In genomic region chr7:128409435-128410091, GRCh38 we compare ENCODE assay signal across 1 cellular context.
TF ChIP-seq lines count a peak whose summit lies in the region.

IMPDH1 (minus strand) TSS chr7:128409982; CDS start chr7:128409901, 81 bp downstream.

TF ChIP-seq in K562, 482 proteins besides CTCF, POLR2A, EP300 and RAD21 (continued from another document and continues in another):
- no peak for TF ChIP-seq THAP7 (CRISPR knock-in tag; IDR thresholded peaks at IDR 0.05)
- TF ChIP-seq NRF1 (conservative IDR thresholded peaks at IDR 0.05 in 1 of 2, IDR thresholded peaks at IDR 0.05 in 1 of 2), result peak; percentile 71 to 75; a peak in 2 of 4 replicates
- TF ChIP-seq HNRNPK (IDR thresholded peaks at IDR 0.05; ENCODE audit: low read depth, low read length, poor library complexity, severe bottlenecking), result no peak
- no peak for TF ChIP-seq ZFP1 (CRISPR knock-in tag; IDR thresholded peaks at IDR 0.05)
- TF ChIP-seq FOXJ3 (CRISPR knock-in tag; IDR thresholded peaks at IDR 0.05), result no peak
- no peak for TF ChIP-seq RFX7 (CRISPR knock-in tag; IDR thresholded peaks at IDR 0.05)
- no peak; the same call in 1 of the 2 replicates for TF ChIP-seq TCF3 (CRISPR knock-in tag; IDR thresholded peaks at IDR 0.05)
- TF ChIP-seq, protein P1, sequence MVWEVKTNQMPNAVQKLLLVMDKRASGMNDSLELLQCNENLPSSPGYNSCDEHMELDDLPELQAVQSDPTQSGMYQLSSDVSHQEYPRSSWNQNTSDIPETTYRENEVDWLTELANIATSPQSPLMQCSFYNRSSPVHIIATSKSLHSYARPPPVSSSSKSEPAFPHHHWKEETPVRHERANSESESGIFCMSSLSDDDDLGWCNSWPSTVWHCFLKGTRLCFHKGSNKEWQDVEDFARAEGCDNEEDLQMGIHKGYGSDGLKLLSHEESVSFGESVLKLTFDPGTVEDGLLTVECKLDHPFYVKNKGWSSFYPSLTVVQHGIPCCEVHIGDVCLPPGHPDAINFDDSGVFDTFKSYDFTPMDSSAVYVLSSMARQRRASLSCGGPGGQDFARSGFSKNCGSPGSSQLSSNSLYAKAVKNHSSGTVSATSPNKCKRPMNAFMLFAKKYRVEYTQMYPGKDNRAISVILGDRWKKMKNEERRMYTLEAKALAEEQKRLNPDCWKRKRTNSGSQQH (CRISPR knock-in tag; IDR thresholded peaks at IDR 0.05), result no peak
- no peak for TF ChIP-seq KAT8 (IDR thresholded peaks at IDR 0.05; ENCODE audit: low read depth)
- TF ChIP-seq SMC3 (conservative IDR thresholded peaks at IDR 0.05; ENCODE audit: insufficient read depth, low read depth, low read length), result no peak
- peak; percentile 57 for TF ChIP-seq HNRNPLL (IDR thresholded peaks at IDR 0.05; ENCODE audit: low read depth, low read length, poor library complexity, severe bottlenecking)
- TF ChIP-seq CBX8 (IDR thresholded peaks at IDR 0.05; ENCODE audit: borderline replicate concordance, extremely low read depth, low read depth, low read length, poor library complexity, severe bottlenecking), result no peak
- TF ChIP-seq E4F1 (CRISPR knock-in tag; IDR thresholded peaks at IDR 0.05; ENCODE audit: borderline replicate concordance), result no peak
- TF ChIP-seq ZNF224 (CRISPR knock-in tag; IDR thresholded peaks at IDR 0.05), result no peak
- TF ChIP-seq CREM (IDR thresholded peaks at IDR 0.05; ENCODE audit: low read depth), result peak; percentile 64; the same call in 1 of the 2 replicates
- TF ChIP-seq SNIP1 (IDR thresholded peaks at IDR 0.05; ENCODE audit: low read depth), result no peak
- TF ChIP-seq, protein P2, sequence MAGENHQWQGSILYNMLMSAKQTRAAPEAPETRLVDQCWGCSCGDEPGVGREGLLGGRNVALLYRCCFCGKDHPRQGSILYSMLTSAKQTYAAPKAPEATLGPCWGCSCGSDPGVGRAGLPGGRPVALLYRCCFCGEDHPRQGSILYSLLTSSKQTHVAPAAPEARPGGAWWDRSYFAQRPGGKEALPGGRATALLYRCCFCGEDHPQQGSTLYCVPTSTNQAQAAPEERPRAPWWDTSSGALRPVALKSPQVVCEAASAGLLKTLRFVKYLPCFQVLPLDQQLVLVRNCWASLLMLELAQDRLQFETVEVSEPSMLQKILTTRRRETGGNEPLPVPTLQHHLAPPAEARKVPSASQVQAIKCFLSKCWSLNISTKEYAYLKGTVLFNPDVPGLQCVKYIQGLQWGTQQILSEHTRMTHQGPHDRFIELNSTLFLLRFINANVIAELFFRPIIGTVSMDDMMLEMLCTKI (IDR thresholded peaks at IDR 0.05; ENCODE audit: partially characterized antibody), result no peak
- TF ChIP-seq FOXK2 (conservative IDR thresholded peaks at IDR 0.05 in 1 of 2, IDR thresholded peaks at IDR 0.05 in 1 of 2; ENCODE audit: low read depth in 2 of 2), result no peak
- TF ChIP-seq NFRKB (IDR thresholded peaks at IDR 0.05; ENCODE audit: low read depth), result no peak
- TF ChIP-seq MXI1 (IDR thresholded peaks at IDR 0.05; ENCODE audit: low read depth, low read length), result no peak
- no peak for TF ChIP-seq MAFK (IDR thresholded peaks at IDR 0.05; ENCODE audit: low read length)
- TF ChIP-seq RBFOX2 (IDR thresholded peaks at IDR 0.05; ENCODE audit: low read depth, low read length), result peak; percentile 88
- TF ChIP-seq MAZ (CRISPR knock-in tag; conservative IDR thresholded peaks at IDR 0.05 in 1 of 2, IDR thresholded peaks at IDR 0.05 in 1 of 2), result peak; percentile 76 to 95; a peak in 3 of 4 replicates
- TF ChIP-seq, protein P3, sequence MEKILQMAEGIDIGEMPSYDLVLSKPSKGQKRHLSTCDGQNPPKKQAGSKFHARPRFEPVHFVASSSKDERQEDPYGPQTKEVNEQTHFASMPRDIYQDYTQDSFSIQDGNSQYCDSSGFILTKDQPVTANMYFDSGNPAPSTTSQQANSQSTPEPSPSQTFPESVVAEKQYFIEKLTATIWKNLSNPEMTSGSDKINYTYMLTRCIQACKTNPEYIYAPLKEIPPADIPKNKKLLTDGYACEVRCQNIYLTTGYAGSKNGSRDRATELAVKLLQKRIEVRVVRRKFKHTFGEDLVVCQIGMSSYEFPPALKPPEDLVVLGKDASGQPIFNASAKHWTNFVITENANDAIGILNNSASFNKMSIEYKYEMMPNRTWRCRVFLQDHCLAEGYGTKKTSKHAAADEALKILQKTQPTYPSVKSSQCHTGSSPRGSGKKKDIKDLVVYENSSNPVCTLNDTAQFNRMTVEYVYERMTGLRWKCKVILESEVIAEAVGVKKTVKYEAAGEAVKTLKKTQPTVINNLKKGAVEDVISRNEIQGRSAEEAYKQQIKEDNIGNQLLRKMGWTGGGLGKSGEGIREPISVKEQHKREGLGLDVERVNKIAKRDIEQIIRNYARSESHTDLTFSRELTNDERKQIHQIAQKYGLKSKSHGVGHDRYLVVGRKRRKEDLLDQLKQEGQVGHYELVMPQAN (IDR thresholded peaks at IDR 0.05; ENCODE audit: borderline replicate concordance), result no peak
- TF ChIP-seq, protein P4, sequence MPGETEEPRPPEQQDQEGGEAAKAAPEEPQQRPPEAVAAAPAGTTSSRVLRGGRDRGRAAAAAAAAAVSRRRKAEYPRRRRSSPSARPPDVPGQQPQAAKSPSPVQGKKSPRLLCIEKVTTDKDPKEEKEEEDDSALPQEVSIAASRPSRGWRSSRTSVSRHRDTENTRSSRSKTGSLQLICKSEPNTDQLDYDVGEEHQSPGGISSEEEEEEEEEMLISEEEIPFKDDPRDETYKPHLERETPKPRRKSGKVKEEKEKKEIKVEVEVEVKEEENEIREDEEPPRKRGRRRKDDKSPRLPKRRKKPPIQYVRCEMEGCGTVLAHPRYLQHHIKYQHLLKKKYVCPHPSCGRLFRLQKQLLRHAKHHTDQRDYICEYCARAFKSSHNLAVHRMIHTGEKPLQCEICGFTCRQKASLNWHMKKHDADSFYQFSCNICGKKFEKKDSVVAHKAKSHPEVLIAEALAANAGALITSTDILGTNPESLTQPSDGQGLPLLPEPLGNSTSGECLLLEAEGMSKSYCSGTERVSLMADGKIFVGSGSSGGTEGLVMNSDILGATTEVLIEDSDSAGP (CRISPR knock-in tag; IDR thresholded peaks at IDR 0.05), result no peak
- TF ChIP-seq, protein P5, sequence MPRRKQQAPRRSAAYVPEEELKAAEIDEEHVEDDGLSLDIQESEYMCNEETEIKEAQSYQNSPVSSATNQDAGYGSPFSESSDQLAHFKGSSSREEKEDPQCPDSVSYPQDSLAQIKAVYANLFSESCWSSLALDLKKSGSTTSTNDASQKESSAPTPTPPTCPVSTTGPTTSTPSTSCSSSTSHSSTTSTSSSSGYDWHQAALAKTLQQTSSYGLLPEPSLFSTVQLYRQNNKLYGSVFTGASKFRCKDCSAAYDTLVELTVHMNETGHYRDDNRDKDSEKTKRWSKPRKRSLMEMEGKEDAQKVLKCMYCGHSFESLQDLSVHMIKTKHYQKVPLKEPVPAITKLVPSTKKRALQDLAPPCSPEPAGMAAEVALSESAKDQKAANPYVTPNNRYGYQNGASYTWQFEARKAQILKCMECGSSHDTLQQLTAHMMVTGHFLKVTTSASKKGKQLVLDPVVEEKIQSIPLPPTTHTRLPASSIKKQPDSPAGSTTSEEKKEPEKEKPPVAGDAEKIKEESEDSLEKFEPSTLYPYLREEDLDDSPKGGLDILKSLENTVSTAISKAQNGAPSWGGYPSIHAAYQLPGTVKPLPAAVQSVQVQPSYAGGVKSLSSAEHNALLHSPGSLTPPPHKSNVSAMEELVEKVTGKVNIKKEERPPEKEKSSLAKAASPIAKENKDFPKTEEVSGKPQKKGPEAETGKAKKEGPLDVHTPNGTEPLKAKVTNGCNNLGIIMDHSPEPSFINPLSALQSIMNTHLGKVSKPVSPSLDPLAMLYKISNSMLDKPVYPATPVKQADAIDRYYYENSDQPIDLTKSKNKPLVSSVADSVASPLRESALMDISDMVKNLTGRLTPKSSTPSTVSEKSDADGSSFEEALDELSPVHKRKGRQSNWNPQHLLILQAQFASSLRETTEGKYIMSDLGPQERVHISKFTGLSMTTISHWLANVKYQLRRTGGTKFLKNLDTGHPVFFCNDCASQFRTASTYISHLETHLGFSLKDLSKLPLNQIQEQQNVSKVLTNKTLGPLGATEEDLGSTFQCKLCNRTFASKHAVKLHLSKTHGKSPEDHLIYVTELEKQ (CRISPR knock-in tag; IDR thresholded peaks at IDR 0.05), result no peak
- TF ChIP-seq BRD4 (IDR thresholded peaks at IDR 0.05), result no peak
- TF ChIP-seq POLR3A (IDR thresholded peaks at IDR 0.05; ENCODE audit: borderline replicate concordance, extremely low read depth, insufficient read depth, insufficient read length), result no peak
- TF ChIP-seq THRB (CRISPR knock-in tag; conservative IDR thresholded peaks at IDR 0.05), result no peak
- TF ChIP-seq SMARCB1 (IDR thresholded peaks at IDR 0.05; ENCODE audit: insufficient read length, low read depth), result no peak
- TF ChIP-seq, protein P6, sequence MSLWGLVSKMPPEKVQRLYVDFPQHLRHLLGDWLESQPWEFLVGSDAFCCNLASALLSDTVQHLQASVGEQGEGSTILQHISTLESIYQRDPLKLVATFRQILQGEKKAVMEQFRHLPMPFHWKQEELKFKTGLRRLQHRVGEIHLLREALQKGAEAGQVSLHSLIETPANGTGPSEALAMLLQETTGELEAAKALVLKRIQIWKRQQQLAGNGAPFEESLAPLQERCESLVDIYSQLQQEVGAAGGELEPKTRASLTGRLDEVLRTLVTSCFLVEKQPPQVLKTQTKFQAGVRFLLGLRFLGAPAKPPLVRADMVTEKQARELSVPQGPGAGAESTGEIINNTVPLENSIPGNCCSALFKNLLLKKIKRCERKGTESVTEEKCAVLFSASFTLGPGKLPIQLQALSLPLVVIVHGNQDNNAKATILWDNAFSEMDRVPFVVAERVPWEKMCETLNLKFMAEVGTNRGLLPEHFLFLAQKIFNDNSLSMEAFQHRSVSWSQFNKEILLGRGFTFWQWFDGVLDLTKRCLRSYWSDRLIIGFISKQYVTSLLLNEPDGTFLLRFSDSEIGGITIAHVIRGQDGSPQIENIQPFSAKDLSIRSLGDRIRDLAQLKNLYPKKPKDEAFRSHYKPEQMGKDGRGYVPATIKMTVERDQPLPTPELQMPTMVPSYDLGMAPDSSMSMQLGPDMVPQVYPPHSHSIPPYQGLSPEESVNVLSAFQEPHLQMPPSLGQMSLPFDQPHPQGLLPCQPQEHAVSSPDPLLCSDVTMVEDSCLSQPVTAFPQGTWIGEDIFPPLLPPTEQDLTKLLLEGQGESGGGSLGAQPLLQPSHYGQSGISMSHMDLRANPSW (CRISPR knock-in tag; IDR thresholded peaks at IDR 0.05), result no peak
- TF ChIP-seq, protein P7, sequence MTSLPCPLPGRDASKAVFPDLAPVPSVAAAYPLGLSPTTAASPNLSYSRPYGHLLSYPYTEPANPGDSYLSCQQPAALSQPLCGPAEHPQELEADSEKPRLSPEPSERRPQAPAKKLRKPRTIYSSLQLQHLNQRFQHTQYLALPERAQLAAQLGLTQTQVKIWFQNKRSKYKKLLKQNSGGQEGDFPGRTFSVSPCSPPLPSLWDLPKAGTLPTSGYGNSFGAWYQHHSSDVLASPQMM (CRISPR knock-in tag; IDR thresholded peaks at IDR 0.05), result no peak
- TF ChIP-seq CREB3L1 (IDR thresholded peaks at IDR 0.05; ENCODE audit: borderline replicate concordance, low read depth), result peak; percentile 68
- TF ChIP-seq NBN (IDR thresholded peaks at IDR 0.05; ENCODE audit: low read depth), result no peak
- no peak for TF ChIP-seq HLTF (IDR thresholded peaks at IDR 0.05)
- TF ChIP-seq CHCHD3 (CRISPR knock-in tag; IDR thresholded peaks at IDR 0.05), result no peak
- no peak for TF ChIP-seq PHB2 (IDR thresholded peaks at IDR 0.05; ENCODE audit: low read depth)
- no peak for TF ChIP-seq NFATC3 (IDR thresholded peaks at IDR 0.05)
- TF ChIP-seq ZNF511 (CRISPR knock-in tag; IDR thresholded peaks at IDR 0.05), result 0 out of 2 replicates have a peak, but pooled peaks have one; percentile 74
